Comparison of ENCODE assay signal across 15 cellular contexts in the genomic region with DNA sequence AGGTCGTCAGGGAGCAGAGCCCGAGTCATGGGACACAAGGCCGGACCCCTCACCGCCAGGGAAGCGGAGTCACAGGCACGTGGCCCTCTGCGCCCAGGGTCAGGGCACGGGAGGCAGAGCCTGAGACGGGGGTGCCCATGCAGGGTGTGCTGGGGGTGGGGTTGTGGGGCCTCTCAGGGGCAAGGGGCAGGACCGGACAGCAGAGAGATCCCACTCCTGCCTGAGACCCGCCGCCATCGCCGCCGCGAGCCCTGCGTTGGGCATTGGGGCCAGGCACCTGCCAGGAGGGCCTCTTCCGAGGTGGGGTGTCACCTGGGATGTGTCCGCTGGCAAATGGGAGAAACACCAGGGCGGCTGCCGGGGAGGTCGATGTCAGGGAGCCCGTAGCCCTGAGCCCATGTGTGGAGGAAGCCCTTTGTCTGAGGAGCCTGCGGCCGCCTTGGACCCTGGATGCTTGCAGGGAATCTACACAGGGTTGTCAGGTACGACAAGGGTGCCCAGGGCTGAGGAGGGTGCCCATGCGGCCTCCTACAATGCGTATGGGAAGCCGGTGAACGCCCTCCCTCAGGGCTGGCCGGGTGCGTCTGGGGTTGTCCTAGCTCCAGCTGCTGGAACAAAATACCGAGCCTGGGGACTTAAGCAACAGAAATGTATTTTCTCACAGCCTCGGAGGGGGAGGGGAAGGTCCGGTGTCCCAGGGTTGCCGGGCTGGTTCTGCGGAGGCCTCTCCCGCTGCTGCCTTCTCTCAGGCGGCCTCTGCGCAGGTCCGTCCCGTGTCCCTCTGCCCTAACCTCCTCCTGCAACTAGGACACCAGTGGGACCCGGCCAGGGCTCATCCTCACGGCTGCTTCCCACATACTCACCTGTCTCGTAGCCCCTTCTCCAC. TPM values are rescaled to one million over a fixed set of nuclear protein-coding genes. Genes with fewer than 3 reads are reported as not detected.
DNase-seq lines count a peak whose midpoint lies in the region; ATAC-seq, FAIRE-seq and TF ChIP-seq lines count a peak whose summit lies in the region.
"Had no signal": no experiment of that assay in that cellular context is flagged by ENCODE, and none has a peak within 500 bp of the region (broad histone marks: within the 10 kb centered on the region; RNA-seq: fewer than 3 reads in every experiment).

No MANE protein-coding gene starts in this region.

- H3K27me3 Mint-ChIP-seq in CD8-positive, alpha-beta T cell (ENCODE audit: low read depth): no peaks in the 10 kb centered on the region
- H3K27me3 Mint-ChIP-seq: effector memory CD8-positive, alpha-beta T cell had no signal

- FAIRE-seq in small intestine (lab: Jason Lieb, UNC): no peak
- FAIRE-seq: GM19239 had no signal

- H3K4me3 Mint-ChIP-seq in CD8-positive, alpha-beta T cell: no peak overlapping the region
- H3K4me3 Mint-ChIP-seq: activated naive CD8-positive, alpha-beta T cell treated with anti-CD3 and anti-CD28 coated beads, Interleukin-2, amount 10 ng/mL, durations not matched to agents 7 days and 5 days; activated T-cell treated with anti-CD3 and anti-CD28 coated beads, Interleukin-2, amount 50 U/mL, for 4 hours; effector memory CD8-positive, alpha-beta T cell had no signal

- H3K4me1 Mint-ChIP-seq in CD8-positive, alpha-beta T cell (ENCODE audit: low read depth): peaks cover 8% of the 10 kb centered on the region

- 29 to 87% (median 47%) methylated on average over 44 to 45 of the region's 45 CpGs for WGBS in small intestine, 3 donors
- WGBS in aorta, 2 donors: 87 to 93% methylated on average over 38 to 45 of the region's 45 CpGs

- intact Hi-C loops in mucosa of descending colon (cut with DNase I, micrococcal nuclease) (no loop called here), aorta (cut with DNase I) (no loop called here)
- intact Hi-C loops in CD8-positive, alpha-beta T cell (cut with DNase I, micrococcal nuclease): no loop called here

- H3K9me3 Mint-ChIP-seq in CD8-positive, alpha-beta T cell: no peaks in the 10 kb centered on the region
- H3K9me3 Mint-ChIP-seq: activated naive CD8-positive, alpha-beta T cell treated with anti-CD3 and anti-CD28 coated beads, Interleukin-2, amount 10 ng/mL, durations not matched to agents 7 days and 5 days; activated T-cell treated with anti-CD3 and anti-CD28 coated beads, Interleukin-2, amount 50 U/mL, for 4 hours; effector memory CD8-positive, alpha-beta T cell had no signal

- CTCF ChIA-PET in CD8-positive, alpha-beta T cell (lab: Charles Lee): interaction anchor here (1.1 kb wide), 1 partner anchor 10 kb away, joined by 4 read pairs; no protein-coding TSS in a partner anchor

- ATAC-seq in mucosa of descending colon (peak; percentile 5), aorta (ENCODE audit: low FRiP score) (no peak), HG03097 (IDR thresholded peaks at IDR 0.05; ENCODE audit: low FRiP score, unreplicated experiment) (no peak)
- ATAC-seq in CD8-positive, alpha-beta T cell: no peak
- ATAC-seq: activated T-cell treated with anti-CD3 and anti-CD28 coated beads, Interleukin-2, amount 50 U/mL, for 4 hours; effector memory CD8-positive, alpha-beta T cell had no signal

- DNase-seq in LNCaP clone FGC (ENCODE audit: low read depth): peak; percentile 64
- DNase-seq in epithelial cell of proximal tubule (ENCODE audit: low read depth): no peak
- DNase-seq in mucosa of descending colon: peak; percentile 69 to 81 (median 74)
- peak; percentile 76 for DNase-seq in small intestine
- DNase-seq in aorta: no peak
- no peak for DNase-seq in dermis blood vessel endothelial cell
- no peak for DNase-seq in CD8-positive, alpha-beta T cell
- DNase-seq: activated naive CD8-positive, alpha-beta T cell treated with anti-CD3 and anti-CD28 coated beads, Interleukin-2, amount 10 ng/mL, durations not matched to agents 7 days and 5 days; activated T-cell treated with anti-CD3 and anti-CD28 coated beads, Interleukin-2, amount 50 U/mL, for 4 hours; caudate nucleus; effector memory CD8-positive, alpha-beta T cell had no signal

- H3K4me1 ChIP-seq in mucosa of descending colon (ENCODE audit: low read depth) (peaks cover 30% of the 10 kb centered on the region), small intestine (ENCODE audit: control insufficient read depth in 2 of 2, insufficient read depth in 1 of 2, low read depth in 1 of 2, low read length in 1 of 2) (peaks cover 3 to 7% of the 10 kb centered on the region in 2 donors), aorta (ENCODE audit: control insufficient read depth in 1 of 2, insufficient read depth in 2 of 2, low read length in 2 of 2) (no peaks in the 10 kb centered on the region)
- H3K4me1 ChIP-seq in CD8-positive, alpha-beta T cell (ENCODE audit: insufficient read depth, low read length): peaks cover 11% of the 10 kb centered on the region

- POLR2A ChIA-PET in CD8-positive, alpha-beta T cell (lab: Charles Lee): no interaction called here

- peak overlapping the region; percentile 84 to 93 for H3K27ac ChIP-seq in small intestine (ENCODE audit: low read depth in 1 of 2, low read length in 1 of 2)
- H3K27ac ChIP-seq in aorta (ENCODE audit: low read depth in 1 of 2, low read length in 2 of 2): no peak overlapping the region
- no peak overlapping the region for H3K27ac ChIP-seq in CD8-positive, alpha-beta T cell (ENCODE audit: low read depth, low read length)

- H3K4me3 ChIP-seq in LNCaP clone FGC (ENCODE audit: low read depth, low read length): no peak overlapping the region
- H3K4me3 ChIP-seq in epithelial cell of proximal tubule (ENCODE audit: low read depth, low read length): peak overlapping the region; percentile 44
- H3K4me3 ChIP-seq in mucosa of descending colon: no peak overlapping the region
- peak overlapping the region in 1 of 2 donors; percentile 41 for H3K4me3 ChIP-seq in small intestine (ENCODE audit: low read depth in 1 of 2, low read length in 2 of 2)
- H3K4me3 ChIP-seq in aorta (ENCODE audit: low read length in 2 of 2): no peak overlapping the region
- H3K4me3 ChIP-seq in CD8-positive, alpha-beta T cell (ENCODE audit: low read depth, low read length): no peak overlapping the region

- no peak overlapping the region for H3K27ac Mint-ChIP-seq in CD8-positive, alpha-beta T cell
- H3K27ac Mint-ChIP-seq: activated naive CD8-positive, alpha-beta T cell treated with anti-CD3 and anti-CD28 coated beads, Interleukin-2, amount 10 ng/mL, durations not matched to agents 7 days and 5 days; effector memory CD8-positive, alpha-beta T cell had no signal

- no peaks in the 10 kb centered on the region for H3K36me3 Mint-ChIP-seq in CD8-positive, alpha-beta T cell
- H3K36me3 Mint-ChIP-seq: activated naive CD8-positive, alpha-beta T cell treated with anti-CD3 and anti-CD28 coated beads, Interleukin-2, amount 10 ng/mL, durations not matched to agents 7 days and 5 days had no signal

- H3K9me3 ChIP-seq in mucosa of descending colon (no peaks in the 10 kb centered on the region), small intestine (ENCODE audit: control insufficient read depth, low read depth) (no peaks in the 10 kb centered on the region), aorta (ENCODE audit: control insufficient read depth, low read length) (no peaks in the 10 kb centered on the region)
- no peaks in the 10 kb centered on the region for H3K9me3 ChIP-seq in CD8-positive, alpha-beta T cell (ENCODE audit: low read length)

- H3K36me3 ChIP-seq in mucosa of descending colon (ENCODE audit: low read depth) (no peaks in the 10 kb centered on the region), small intestine (ENCODE audit: control insufficient read depth in 2 of 2, insufficient read depth in 2 of 2, low read length in 2 of 2) (no peaks in the 10 kb centered on the region), aorta (ENCODE audit: control insufficient read depth in 1 of 2, insufficient read depth in 2 of 2, low read length in 1 of 2) (no peaks in the 10 kb centered on the region)
- no peaks in the 10 kb centered on the region for H3K36me3 ChIP-seq in CD8-positive, alpha-beta T cell (ENCODE audit: insufficient read depth, low read length)

- TF ChIP-seq CTCF in LNCaP clone FGC (IDR thresholded peaks at IDR 0.05; ENCODE audit: control insufficient read depth, extremely low read depth, insufficient read depth) (no peak), epithelial cell of proximal tubule (conservative IDR thresholded peaks at IDR 0.05; ENCODE audit: low read depth, low read length) (no peak), mucosa of descending colon (IDR thresholded peaks at IDR 0.05) (no peak)
- no peak for TF ChIP-seq CTCF in CD8-positive, alpha-beta T cell (IDR thresholded peaks at IDR 0.05)

- H3K27me3 ChIP-seq in small intestine (ENCODE audit: control insufficient read depth in 2 of 2, insufficient read depth in 2 of 2, low read length in 2 of 2) (no peaks in the 10 kb centered on the region), aorta (ENCODE audit: control insufficient read depth in 1 of 2, insufficient read depth in 2 of 2, low read length in 1 of 2) (no peaks in the 10 kb centered on the region)
- no peaks in the 10 kb centered on the region for H3K27me3 ChIP-seq in CD8-positive, alpha-beta T cell (ENCODE audit: insufficient read depth, low read length)

RNA-seq across cellular contexts. Expression of a gene that starts 16.4 kb away (rescaled TPM):
- total RNA-seq in epithelial cell of proximal tubule (20.2 and 24.9 TPM in 2 replicates), mucosa of descending colon (10 to 100 TPM; 18.4 to 25.3 (median 24.0) TPM), aorta (10 to 100 TPM in 1 of 2 donors, 1 to 10 TPM in 1; 9.3 to 13.6 TPM), dermis blood vessel endothelial cell (11.4 and 11.7 TPM in 2 replicates)
- polyA plus RNA-seq in small intestine (10 to 100 TPM; 12.4 to 19.0 (median 12.7) TPM), aorta (10 to 100 TPM in 1 of 2 donors, 1 to 10 TPM in 1; 4.0 to 35.4 TPM)
- total RNA-seq in CD8-positive, alpha-beta T cell: 10 to 100 TPM; 14.3 to 17.6 TPM

RNA-seq across cellular contexts. Expression of a gene that starts 41.4 kb away (rescaled TPM):
- not detected in 2 replicates for total RNA-seq in epithelial cell of proximal tubule
- total RNA-seq in mucosa of descending colon: 1 to 10 TPM in 2 of 3 donors, under 1 TPM in 1; 0.32 to 4.4 (median 1.8) TPM
- polyA plus RNA-seq in small intestine: under 1 TPM in 1 of 3 donors, not detected in 2; 0.36 TPM
- total RNA-seq in aorta: under 1 TPM in 1 of 2 donors, not detected in 1; 0.15 TPM
- not detected for polyA plus RNA-seq in aorta
- total RNA-seq in dermis blood vessel endothelial cell: not detected in 2 replicates
- not detected for total RNA-seq in CD8-positive, alpha-beta T cell
- total RNA-seq: activated naive CD8-positive, alpha-beta T cell treated with anti-CD3 and anti-CD28 coated beads, Interleukin-2, amount 10 ng/mL, durations not matched to agents 7 days and 5 days; activated T-cell treated with anti-CD3 and anti-CD28 coated beads, Interleukin-2, amount 50 U/mL, for 4 hours; pulmonary artery endothelial cell; temporal lobe had no signal

RNA-seq across cellular contexts. Expression of a gene that starts 58.2 kb away (rescaled TPM):
- total RNA-seq in epithelial cell of proximal tubule: 0.36 and 1.6 TPM in 2 replicates
- 1 to 10 TPM; 1.3 to 7.5 (median 2.1) TPM for total RNA-seq in mucosa of descending colon
- polyA plus RNA-seq in small intestine: under 1 TPM in 2 of 3 donors, not detected in 1; 0.18 to 0.45 TPM
- not detected for total RNA-seq in aorta
- not detected for polyA plus RNA-seq in aorta
- not detected in 2 replicates for total RNA-seq in dermis blood vessel endothelial cell
- total RNA-seq in CD8-positive, alpha-beta T cell: not detected
- total RNA-seq: activated naive CD8-positive, alpha-beta T cell treated with anti-CD3 and anti-CD28 coated beads, Interleukin-2, amount 10 ng/mL, durations not matched to agents 7 days and 5 days; pulmonary artery endothelial cell; temporal lobe had no signal

Comparison
In these comparisons a context has a peak if more than half of its experiments do, and no peak if none do; other contexts are left out.
1. DNase-seq: peak in LNCaP clone FGC (single experiment), mucosa of descending colon (3 of 3) and small intestine (single experiment); none in epithelial cell of proximal tubule (single experiment), aorta (0 of 2), dermis blood vessel endothelial cell (single experiment) and CD8-positive, alpha-beta T cell (0 of 7).
2. H3K27ac ChIP-seq: peak in small intestine (2 of 2); none in aorta (0 of 2) and CD8-positive, alpha-beta T cell (single experiment).